9 cellular contexts compared by ENCODE assay signal in genomic region chr1:117655220-117655577, GRCh38. TPM values are rescaled to one million over a fixed set of nuclear protein-coding genes. Genes with fewer than 3 reads are reported as not detected.
A peak's percentile ranks its signal among the peaks of the same experiment; 100 is the strongest.
DNase-seq lines count a peak whose midpoint lies in the region; ATAC-seq and TF ChIP-seq lines count a peak whose summit lies in the region.
"Had no signal": no experiment of that assay in that cellular context is flagged by ENCODE, and none has a peak within 500 bp of the region (broad histone marks: within the 10 kb centered on the region; RNA-seq: fewer than 3 reads in every experiment).

No MANE protein-coding gene starts in this region.

- H3K79me2 ChIP-seq in OCI-LY1 (ENCODE audit: insufficient read depth, low read length) = no peaks in the 10 kb centered on the region

- no peaks in the 10 kb centered on the region for H4K20me1 ChIP-seq in OCI-LY1 (ENCODE audit: insufficient read depth, low read length)

- no peak overlapping the region for H2AFZ ChIP-seq in OCI-LY1 (ENCODE audit: low read length)

- H3K4me2 ChIP-seq in OCI-LY1 (ENCODE audit: low read length) = peak overlapping the region; percentile 62

- peak overlapping the region; percentile 95 for H3K27ac ChIP-seq in OCI-LY1 (ENCODE audit: low read depth, low read length, poor library complexity, severe bottlenecking)
- H3K27ac ChIP-seq in naive thymus-derived CD4-positive, alpha-beta T cell (ENCODE audit: low read depth, low read length) = no peak overlapping the region

- peaks cover 69% of the 10 kb centered on the region for H3K4me1 ChIP-seq in OCI-LY1 (ENCODE audit: insufficient read depth, low read length, severe bottlenecking)
- peaks cover 70 to 96% of the 10 kb centered on the region in 2 donors for H3K4me1 ChIP-seq in naive thymus-derived CD4-positive, alpha-beta T cell (ENCODE audit: control insufficient read depth in 2 of 2, insufficient read depth in 2 of 2, low read length in 2 of 2)

- TF ChIP-seq CTCF in OCI-LY1 (IDR thresholded peaks at IDR 0.05; ENCODE audit: low read length) = no peak

- no peaks in the 10 kb centered on the region for H3K36me3 ChIP-seq in OCI-LY1 (ENCODE audit: insufficient read depth, low read length)
- no peaks in the 10 kb centered on the region for H3K36me3 ChIP-seq in naive thymus-derived CD4-positive, alpha-beta T cell (ENCODE audit: control insufficient read depth in 2 of 3, insufficient read depth in 3 of 3, low read length in 3 of 3)

- no peaks in the 10 kb centered on the region for H3K9me3 Mint-ChIP-seq in activated naive CD8-positive, alpha-beta T cell treated with anti-CD3 and anti-CD28 coated beads, Interleukin-2, amount 10 ng/mL, durations not matched to agents 7 days and 5 days
- no peaks in the 10 kb centered on the region for H3K9me3 Mint-ChIP-seq in naive thymus-derived CD4-positive, alpha-beta T cell
- H3K9me3 Mint-ChIP-seq: nephron had no signal

- H3K4me3 Mint-ChIP-seq in activated naive CD8-positive, alpha-beta T cell treated with anti-CD3 and anti-CD28 coated beads, Interleukin-2, amount 10 ng/mL, durations not matched to agents 7 days and 5 days = peak overlapping the region; percentile 83
- peak overlapping the region; percentile 36 to 84 (median 73) for H3K4me3 Mint-ChIP-seq in naive thymus-derived CD4-positive, alpha-beta T cell
- H3K4me3 Mint-ChIP-seq: nephron had no signal

- DNase-seq in ELR (ENCODE audit: low read depth) (peak; percentile 21), DMS153 (lab: John Stamatoyannopoulos, UW) (no peak), NCI-H2029 (lab: John Stamatoyannopoulos, UW) (no peak)
- no peak for DNase-seq in activated naive CD8-positive, alpha-beta T cell treated with anti-CD3 and anti-CD28 coated beads, Interleukin-2, amount 10 ng/mL, durations not matched to agents 7 days and 5 days
- DNase-seq in naive thymus-derived CD4-positive, alpha-beta T cell = no peak
- DNase-seq: GDM1 had no signal

- H3K27me3 Mint-ChIP-seq in activated naive CD8-positive, alpha-beta T cell treated with anti-CD3 and anti-CD28 coated beads, Interleukin-2, amount 10 ng/mL, durations not matched to agents 7 days and 5 days = peaks cover 4% of the 10 kb centered on the region
- peaks cover 0 to 49% (median 14%) of the 10 kb centered on the region in 5 donors for H3K27me3 Mint-ChIP-seq in naive thymus-derived CD4-positive, alpha-beta T cell

- no peaks in the 10 kb centered on the region for H3K36me3 Mint-ChIP-seq in activated naive CD8-positive, alpha-beta T cell treated with anti-CD3 and anti-CD28 coated beads, Interleukin-2, amount 10 ng/mL, durations not matched to agents 7 days and 5 days
- H3K36me3 Mint-ChIP-seq in naive thymus-derived CD4-positive, alpha-beta T cell = peaks cover 0 to 11% (median 0%) of the 10 kb centered on the region in 5 donors

- no peak for ATAC-seq in activated naive CD8-positive, alpha-beta T cell treated with anti-CD3 and anti-CD28 coated beads, Interleukin-2, amount 10 ng/mL, durations not matched to agents 7 days and 5 days (ENCODE audit: low read depth)
- no peak for ATAC-seq in naive thymus-derived CD4-positive, alpha-beta T cell
- no peak for ATAC-seq in HG02970 (IDR thresholded peaks at IDR 0.05; ENCODE audit: low FRiP score, unreplicated experiment)

- no peaks in the 10 kb centered on the region for H3K27me3 ChIP-seq in OCI-LY1 (ENCODE audit: insufficient read depth, low read length)
- H3K27me3 ChIP-seq in naive thymus-derived CD4-positive, alpha-beta T cell (ENCODE audit: control insufficient read depth in 2 of 2, insufficient read depth in 2 of 2, low read length in 2 of 2) = no peaks in the 10 kb centered on the region

- intact Hi-C loops in naive thymus-derived CD4-positive, alpha-beta T cell (cut with micrococcal nuclease) = loop anchor here in 1 of 2 donors (5.0 kb wide), 1 partner anchor 288 kb away; the partner anchor contains the start of gene MAN1A2

- H3F3A ChIP-seq in OCI-LY1 (ENCODE audit: insufficient read depth, low read length) = 0 out of 2 replicates have a peak, but pooled peaks cover 4% of the 10 kb centered on the region

- H3K9me2 ChIP-seq in OCI-LY1 (ENCODE audit: low read depth, low read length) = no peaks in the 10 kb centered on the region

- peak overlapping the region; percentile 84 for H3K27ac Mint-ChIP-seq in activated naive CD8-positive, alpha-beta T cell treated with anti-CD3 and anti-CD28 coated beads, Interleukin-2, amount 10 ng/mL, durations not matched to agents 7 days and 5 days
- peak overlapping the region; percentile 33 to 98 (median 87) for H3K27ac Mint-ChIP-seq in naive thymus-derived CD4-positive, alpha-beta T cell
- H3K27ac Mint-ChIP-seq: nephron had no signal

- H3K9me3 ChIP-seq in OCI-LY1 (ENCODE audit: low read length) = no peaks in the 10 kb centered on the region
- H3K9me3 ChIP-seq in naive thymus-derived CD4-positive, alpha-beta T cell (ENCODE audit: control insufficient read depth in 2 of 3, low read length in 3 of 3) = no peaks in the 10 kb centered on the region

- peak overlapping the region; percentile 20 for H3K4me3 ChIP-seq in OCI-LY1 (ENCODE audit: low read depth, low read length, poor library complexity, severe bottlenecking)
- peak overlapping the region; percentile 2 for H3K4me3 ChIP-seq in naive thymus-derived CD4-positive, alpha-beta T cell (ENCODE audit: low read length)

- CTCF ChIA-PET in naive thymus-derived CD4-positive, alpha-beta T cell (lab: Charles Lee) = interaction anchor here (0.6 to 6.0 kb wide), 5 partner anchors 19 to 120 kb away, joined by 3 to 38 read pairs (median 3); partner anchors contain the start of gene TENT5C

- peak overlapping the region; percentile 39; the same call in 1 of the 2 replicates for H3K9ac ChIP-seq in OCI-LY1 (ENCODE audit: low read length)

- peaks cover 71% of the 10 kb centered on the region for H3K4me1 Mint-ChIP-seq in activated naive CD8-positive, alpha-beta T cell treated with anti-CD3 and anti-CD28 coated beads, Interleukin-2, amount 10 ng/mL, durations not matched to agents 7 days and 5 days
- peaks cover 73 to 88% (median 83%) of the 10 kb centered on the region in 7 donors for H3K4me1 Mint-ChIP-seq in naive thymus-derived CD4-positive, alpha-beta T cell
- H3K4me1 Mint-ChIP-seq: nephron had no signal

- POLR2A ChIA-PET in activated naive CD8-positive, alpha-beta T cell treated with anti-CD3 and anti-CD28 coated beads, Interleukin-2, amount 10 ng/mL, durations not matched to agents 7 days and 5 days (lab: Charles Lee) = interaction anchor here (1.2 to 10.4 kb wide), 6 partner anchors 8 to 48 kb away, joined by 3 to 116 read pairs (median 4); partner anchors contain the start of gene TENT5C
- POLR2A ChIA-PET in naive thymus-derived CD4-positive, alpha-beta T cell (lab: Charles Lee) = interaction anchor here (1.0 to 3.1 kb wide), 3 partner anchors 9 to 48 kb away, joined by 3 to 42 read pairs (median 3); partner anchors contain the start of gene TENT5C

RNA-seq across cellular contexts. Expression of gene TENT5C, which starts 49.4 kb away (rescaled TPM):
- total RNA-seq in activated naive CD8-positive, alpha-beta T cell treated with anti-CD3 and anti-CD28 coated beads, Interleukin-2, amount 10 ng/mL, durations not matched to agents 7 days and 5 days = 10 to 100 TPM; 18.4 to 18.8 TPM
- total RNA-seq in naive thymus-derived CD4-positive, alpha-beta T cell = 10 to 100 TPM in 3 of 5 experiments, 1 to 10 TPM in 2; 3.7 to 47.0 (median 12.9) TPM
- polyA plus RNA-seq in naive thymus-derived CD4-positive, alpha-beta T cell = 1 to 10 TPM in 1 of 2 donors, under 1 TPM in 1; 0.91 to 1.6 TPM
